ENCODE assay signal across 23 cellular contexts in the genomic region with DNA sequence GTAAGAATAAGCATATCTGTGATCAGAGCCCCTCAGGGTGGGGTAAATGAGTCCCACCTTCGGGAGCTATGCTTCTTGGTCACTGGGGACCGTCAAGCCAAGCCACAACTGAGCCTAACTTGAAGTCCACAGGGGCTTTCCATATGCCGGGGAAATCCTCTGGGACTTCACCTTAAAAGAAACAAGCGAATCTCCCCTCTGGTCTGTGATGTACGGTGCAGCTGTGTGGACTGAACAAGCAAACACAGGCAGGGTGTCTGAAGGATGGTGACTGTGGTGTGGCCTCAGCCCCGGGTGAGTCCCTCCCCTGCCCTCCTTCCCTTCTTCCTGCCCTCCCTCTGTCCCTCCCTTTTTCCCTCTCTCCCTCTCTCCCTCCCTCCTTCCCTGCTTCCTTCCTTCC. TPM values are rescaled to one million over a fixed set of nuclear protein-coding genes. Genes with fewer than 3 reads are reported as not detected.
"Had no signal": no experiment of that assay in that cellular context is flagged by ENCODE, and none has a peak within 500 bp of the region (broad histone marks: within the 10 kb centered on the region; RNA-seq: fewer than 3 reads in every experiment).

No MANE protein-coding gene starts in this region.

- FAIRE-seq: frontal cortex, islet of Langerhans had no signal

- H3K36me3 Mint-ChIP-seq: mesothelial cell of epicardium; neural progenitor cell; stimulated activated effector memory CD8-positive, alpha-beta T cell treated with anti-CD3 and anti-CD28 coated beads, Interleukin-12 subunit alpha, Interleukin-12 subunit beta, amount 100 ng/mL, for 72 hours had no signal

- H3K4me1 ChIP-seq: heart left ventricle, neural progenitor cell, tibial artery, upper lobe of right lung, vagina had no signal

- H3K27ac Mint-ChIP-seq: mesothelial cell of epicardium; natural killer cell treated with Interleukin-12 subunit alpha and Interleukin-12 subunit beta and Interleukin-15 and Interleukin-18, amount 100 ng/mL, for 72 hours; neural progenitor cell; progenitor cell of endocrine pancreas; stimulated activated effector memory CD8-positive, alpha-beta T cell treated with anti-CD3 and anti-CD28 coated beads, Interleukin-12 subunit alpha, Interleukin-12 subunit beta, amount 100 ng/mL, for 72 hours had no signal

- H3K9ac ChIP-seq: neural progenitor cell had no signal

- H3K4me1 Mint-ChIP-seq: mesothelial cell of epicardium; neural progenitor cell; stimulated activated effector memory CD8-positive, alpha-beta T cell treated with anti-CD3 and anti-CD28 coated beads, Interleukin-12 subunit alpha, Interleukin-12 subunit beta, amount 100 ng/mL, for 72 hours had no signal

- H3K27ac ChIP-seq: heart left ventricle, neural progenitor cell, ovary, tibial artery, upper lobe of right lung, vagina had no signal

- H3K4me3 ChIP-seq: dorsolateral prefrontal cortex, heart left ventricle, neural progenitor cell, ovary, smooth muscle cell, tibial artery, upper lobe of right lung, vagina had no signal

- H3K36me3 ChIP-seq: heart left ventricle, neural progenitor cell, ovary, tibial artery, upper lobe of right lung, vagina had no signal

- DNase-seq: cortex of kidney; dorsolateral prefrontal cortex; effector CD8-positive, alpha-beta T cell; heart left ventricle; hypothalamus; kidney glomerular epithelial cell; nucleus accumbens; ovary; right cardiac atrium; stimulated activated CD4-positive, alpha-beta T cell treated with anti-CD3 and anti-CD28 coated beads, Interleukin-2, amount 100 ng/mL, for 48 hours; stimulated activated CD8-positive, alpha-beta memory T cell treated with anti-CD3 and anti-CD28 coated beads, Interleukin-4, amount 100 ng/mL, for 48 hours; stimulated activated naive CD8-positive, alpha-beta T cell treated with anti-CD3 and anti-CD28 coated beads, Interleukin-15, Interleukin-2, amounts not matched to agents 100 U/mL and 50 U/mL, for 24 hours; tibial artery; upper lobe of right lung had no signal

- H3K9me3 ChIP-seq: vagina had no signal

- H3K27me3 ChIP-seq: neural progenitor cell, ovary, vagina had no signal

- H3K4me3 Mint-ChIP-seq: mesothelial cell of epicardium; natural killer cell treated with Interleukin-12 subunit alpha and Interleukin-12 subunit beta and Interleukin-15 and Interleukin-18, amount 100 ng/mL, for 72 hours; neural progenitor cell; stimulated activated effector memory CD8-positive, alpha-beta T cell treated with anti-CD3 and anti-CD28 coated beads, Interleukin-12 subunit alpha, Interleukin-12 subunit beta, amount 100 ng/mL, for 72 hours had no signal

RNA-seq across cellular contexts. Expression of a gene that starts 29.7 kb away (rescaled TPM):
- total RNA-seq: natural killer cell treated with Interleukin-12 subunit alpha and Interleukin-12 subunit beta and Interleukin-15 and Interleukin-18, amount 100 ng/mL, for 72 hours had no signal
